11 cellular contexts compared by ENCODE assay signal in the genomic region with DNA sequence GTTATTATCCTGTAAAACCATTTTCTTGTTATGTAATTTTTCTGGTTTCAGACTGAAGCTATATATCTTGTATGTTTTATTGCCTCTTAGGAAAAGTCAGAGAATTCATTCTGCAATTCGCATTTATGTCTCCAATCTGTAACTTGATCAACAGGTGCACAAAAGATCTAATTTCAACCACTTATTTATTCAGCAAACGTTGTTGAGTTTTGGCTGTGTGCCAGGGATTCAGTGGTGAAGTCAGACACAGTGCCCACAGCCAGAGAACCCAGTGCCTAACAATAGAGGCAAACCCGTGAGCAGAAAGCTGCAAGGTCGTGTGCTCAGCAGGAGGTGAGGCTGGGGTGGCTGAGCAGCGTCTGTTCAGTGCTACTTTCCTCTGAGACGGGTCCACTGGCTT.
DNase-seq lines count a peak whose midpoint lies in the region; ATAC-seq and TF ChIP-seq lines count a peak whose summit lies in the region.
"Had no signal": no experiment of that assay in that cellular context is flagged by ENCODE, and none has a peak within 500 bp of the region (broad histone marks: within the 10 kb centered on the region; RNA-seq: fewer than 3 reads in every experiment).

No MANE protein-coding gene starts in this region.

- H3K4me2 ChIP-seq in OCI-LY3 (ENCODE audit: low read length) = peak overlapping the region; percentile 19; the same call in 1 of the 2 replicates
- H3K4me2 ChIP-seq: BLaER1 had no signal

- no peaks in the 10 kb centered on the region for H3K79me2 ChIP-seq in OCI-LY3 (ENCODE audit: low read length)

- H2AFZ ChIP-seq in OCI-LY3 (ENCODE audit: low read depth, low read length) = no peak overlapping the region

- no peak overlapping the region for H3K27ac Mint-ChIP-seq in activated naive CD4-positive, alpha-beta T cell treated with anti-CD3 and anti-CD28 coated beads, Interleukin-2, amount 10 ng/mL, durations not matched to agents 7 days and 5 days

- H3K27ac ChIP-seq in OCI-LY3 (ENCODE audit: low read length) (no peak overlapping the region), left lung (no peak overlapping the region)
- H3K27ac ChIP-seq: BLaER1, breast epithelium had no signal

- H3K9me3 Mint-ChIP-seq in activated naive CD4-positive, alpha-beta T cell treated with anti-CD3 and anti-CD28 coated beads, Interleukin-2, amount 10 ng/mL, durations not matched to agents 7 days and 5 days = no peaks in the 10 kb centered on the region

- intact Hi-C loops in left lung (cut with DNase I) = no loop called here

- H3K27me3 ChIP-seq in OCI-LY3 (ENCODE audit: low read depth, low read length) (no peaks in the 10 kb centered on the region), left lung (no peaks in the 10 kb centered on the region)
- H3K27me3 ChIP-seq: BLaER1, breast epithelium had no signal

- CTCF ChIA-PET in activated naive CD4-positive, alpha-beta T cell treated with anti-CD3 and anti-CD28 coated beads, Interleukin-2, amount 10 ng/mL, durations not matched to agents 7 days and 5 days (lab: Charles Lee) = no interaction called here

- H3K4me1 ChIP-seq in OCI-LY3 (ENCODE audit: low read length) = peaks cover 35% of the 10 kb centered on the region
- H3K4me1 ChIP-seq in left lung = no peaks in the 10 kb centered on the region
- H3K4me1 ChIP-seq: breast epithelium had no signal

- H3K27me3 Mint-ChIP-seq in activated naive CD4-positive, alpha-beta T cell treated with anti-CD3 and anti-CD28 coated beads, Interleukin-2, amount 10 ng/mL, durations not matched to agents 7 days and 5 days = no peaks in the 10 kb centered on the region

- no peaks in the 10 kb centered on the region for H3K9me3 ChIP-seq in OCI-LY3 (ENCODE audit: insufficient read depth, low read length)
- no peaks in the 10 kb centered on the region for H3K9me3 ChIP-seq in left lung

- no peak overlapping the region for H3K4me3 ChIP-seq in OCI-LY3 (ENCODE audit: low read length)
- no peak overlapping the region for H3K4me3 ChIP-seq in left lung
- H3K4me3 ChIP-seq: BLaER1, breast epithelium had no signal

- DNase-seq in DMS53 (lab: John Stamatoyannopoulos, UW) (peak; percentile 92), NCI-H1417 treated with DMSO at 0.1 percent for 48 hours (lab: John Stamatoyannopoulos, UW) (peak; percentile 99), left lung (no peak), iPS-NIHi7 (ENCODE audit: extremely low spot score) (no peak)
- no peak for DNase-seq in activated naive CD4-positive, alpha-beta T cell treated with anti-CD3 and anti-CD28 coated beads, Interleukin-2, amount 10 ng/mL, durations not matched to agents 7 days and 5 days
- DNase-seq: mesendoderm had no signal

- no peak for TF ChIP-seq CTCF in OCI-LY3 (IDR thresholded peaks at IDR 0.05; ENCODE audit: low read depth, low read length)
- no peak for TF ChIP-seq CTCF in left lung (IDR thresholded peaks at IDR 0.05)

- H3K4me3 Mint-ChIP-seq in activated naive CD4-positive, alpha-beta T cell treated with anti-CD3 and anti-CD28 coated beads, Interleukin-2, amount 10 ng/mL, durations not matched to agents 7 days and 5 days = no peak overlapping the region

- H3K36me3 ChIP-seq in OCI-LY3 (replicated peaks; ENCODE audit: low read depth, low read length) = peaks cover 61% of the 10 kb centered on the region
- H3K36me3 ChIP-seq in left lung = peaks cover 0 to 88% of the 10 kb centered on the region in 2 donors
- H3K36me3 ChIP-seq: breast epithelium had no signal

- ATAC-seq in left lung (peak; percentile 68), HG02981 (IDR thresholded peaks at IDR 0.05; ENCODE audit: unreplicated experiment) (no peak), HG03039 (IDR thresholded peaks at IDR 0.05; ENCODE audit: unreplicated experiment) (no peak)

- H3K9ac ChIP-seq in OCI-LY3 (ENCODE audit: low read length) = no peak overlapping the region
- H3K9ac ChIP-seq: BLaER1 had no signal

- peaks cover 37% of the 10 kb centered on the region for H3K36me3 Mint-ChIP-seq in activated naive CD4-positive, alpha-beta T cell treated with anti-CD3 and anti-CD28 coated beads, Interleukin-2, amount 10 ng/mL, durations not matched to agents 7 days and 5 days

- no peaks in the 10 kb centered on the region for H4K20me1 ChIP-seq in OCI-LY3 (ENCODE audit: insufficient read depth, low read length)
- H4K20me1 ChIP-seq: BLaER1 had no signal

- no peaks in the 10 kb centered on the region for H3K4me1 Mint-ChIP-seq in activated naive CD4-positive, alpha-beta T cell treated with anti-CD3 and anti-CD28 coated beads, Interleukin-2, amount 10 ng/mL, durations not matched to agents 7 days and 5 days

Comparison
In these comparisons a context has a peak if more than half of its experiments do, and no peak if none do; other contexts are left out.
1. DNase-seq: peak in DMS53 (single experiment) and NCI-H1417 treated with DMSO at 0.1 percent for 48 hours (single experiment); none in left lung (0 of 2), iPS-NIHi7 (single experiment) and activated naive CD4-positive, alpha-beta T cell treated with anti-CD3 and anti-CD28 coated beads, Interleukin-2, amount 10 ng/mL, durations not matched to agents 7 days and 5 days (single experiment).